In genomic region chr18:11114653-11115052, GRCh38 we compare ENCODE assay signal across 1 cellular context.
A peak's percentile ranks its signal among the peaks of the same experiment; 100 is the strongest.
TF ChIP-seq lines count a peak whose summit lies in the region.

No MANE protein-coding gene starts in this region.

TF ChIP-seq in HepG2, 621 proteins besides CTCF, POLR2A, EP300 and RAD21 (continued from another document):
- TF ChIP-seq PRDM15 (CRISPR knock-in tag; IDR thresholded peaks at IDR 0.05) = no peak
- TF ChIP-seq NKX3-1 (CRISPR knock-in tag; IDR thresholded peaks at IDR 0.05) = no peak
- no peak for TF ChIP-seq ZNF33A (CRISPR knock-in tag; IDR thresholded peaks at IDR 0.05; ENCODE audit: borderline replicate concordance)
- no peak for TF ChIP-seq HHEX (CRISPR knock-in tag; IDR thresholded peaks at IDR 0.05)
- peak; percentile 57 for TF ChIP-seq FOXA3 (CRISPR knock-in tag; IDR thresholded peaks at IDR 0.05)
- TF ChIP-seq DR1 (CRISPR knock-in tag; IDR thresholded peaks at IDR 0.05) = no peak
- no peak for TF ChIP-seq ZFP62 (CRISPR knock-in tag; IDR thresholded peaks at IDR 0.05)
- no peak for TF ChIP-seq THAP8 (CRISPR knock-in tag; IDR thresholded peaks at IDR 0.05; ENCODE audit: borderline replicate concordance)
- peak; percentile 62 for TF ChIP-seq FOSL2 (CRISPR knock-in tag; IDR thresholded peaks at IDR 0.05)
- no peak for TF ChIP-seq ZNF788 (CRISPR knock-in tag; IDR thresholded peaks at IDR 0.05; ENCODE audit: borderline replicate concordance)
- TF ChIP-seq ZNF792 (CRISPR knock-in tag; IDR thresholded peaks at IDR 0.05) = no peak
- TF ChIP-seq MED1 (CRISPR knock-in tag; IDR thresholded peaks at IDR 0.05) = 0 out of 2 replicates have a peak, but pooled peaks have one; percentile 13
- no peak for TF ChIP-seq ZNF564 (CRISPR knock-in tag; IDR thresholded peaks at IDR 0.05)
- TF ChIP-seq AKAP8 (CRISPR knock-in tag; IDR thresholded peaks at IDR 0.05) = no peak
- no peak for TF ChIP-seq FOXP1 (IDR thresholded peaks at IDR 0.05)
- peak; percentile 33; the same call in 1 of the 2 replicates for TF ChIP-seq FOXP1 (CRISPR knock-in tag; IDR thresholded peaks at IDR 0.05)
- no peak for TF ChIP-seq ZBTB25 (CRISPR knock-in tag; IDR thresholded peaks at IDR 0.05)
- TF ChIP-seq GFI1 (CRISPR knock-in tag; IDR thresholded peaks at IDR 0.05; ENCODE audit: borderline replicate concordance) = 0 out of 2 replicates have a peak, but pooled peaks have one; percentile 25
- peak; percentile 37; the same call in 1 of the 2 replicates for TF ChIP-seq FOXJ3 (CRISPR knock-in tag; IDR thresholded peaks at IDR 0.05; ENCODE audit: borderline replicate concordance)
- no peak for TF ChIP-seq FOXA1 (IDR thresholded peaks at IDR 0.05)
- TF ChIP-seq FOXA1 (CRISPR knock-in tag; IDR thresholded peaks at IDR 0.05) = peak; percentile 54
- no peak for TF ChIP-seq NFE2 (CRISPR knock-in tag; IDR thresholded peaks at IDR 0.05)
- TF ChIP-seq NCOR1 (IDR thresholded peaks at IDR 0.05; ENCODE audit: borderline replicate concordance, low read length) = no peak
- no peak for TF ChIP-seq SIN3A (IDR thresholded peaks at IDR 0.05; ENCODE audit: borderline replicate concordance, low read depth, low read length)
- TF ChIP-seq JUND (CRISPR knock-in tag; IDR thresholded peaks at IDR 0.05) = no peak
- TF ChIP-seq, protein P1, sequence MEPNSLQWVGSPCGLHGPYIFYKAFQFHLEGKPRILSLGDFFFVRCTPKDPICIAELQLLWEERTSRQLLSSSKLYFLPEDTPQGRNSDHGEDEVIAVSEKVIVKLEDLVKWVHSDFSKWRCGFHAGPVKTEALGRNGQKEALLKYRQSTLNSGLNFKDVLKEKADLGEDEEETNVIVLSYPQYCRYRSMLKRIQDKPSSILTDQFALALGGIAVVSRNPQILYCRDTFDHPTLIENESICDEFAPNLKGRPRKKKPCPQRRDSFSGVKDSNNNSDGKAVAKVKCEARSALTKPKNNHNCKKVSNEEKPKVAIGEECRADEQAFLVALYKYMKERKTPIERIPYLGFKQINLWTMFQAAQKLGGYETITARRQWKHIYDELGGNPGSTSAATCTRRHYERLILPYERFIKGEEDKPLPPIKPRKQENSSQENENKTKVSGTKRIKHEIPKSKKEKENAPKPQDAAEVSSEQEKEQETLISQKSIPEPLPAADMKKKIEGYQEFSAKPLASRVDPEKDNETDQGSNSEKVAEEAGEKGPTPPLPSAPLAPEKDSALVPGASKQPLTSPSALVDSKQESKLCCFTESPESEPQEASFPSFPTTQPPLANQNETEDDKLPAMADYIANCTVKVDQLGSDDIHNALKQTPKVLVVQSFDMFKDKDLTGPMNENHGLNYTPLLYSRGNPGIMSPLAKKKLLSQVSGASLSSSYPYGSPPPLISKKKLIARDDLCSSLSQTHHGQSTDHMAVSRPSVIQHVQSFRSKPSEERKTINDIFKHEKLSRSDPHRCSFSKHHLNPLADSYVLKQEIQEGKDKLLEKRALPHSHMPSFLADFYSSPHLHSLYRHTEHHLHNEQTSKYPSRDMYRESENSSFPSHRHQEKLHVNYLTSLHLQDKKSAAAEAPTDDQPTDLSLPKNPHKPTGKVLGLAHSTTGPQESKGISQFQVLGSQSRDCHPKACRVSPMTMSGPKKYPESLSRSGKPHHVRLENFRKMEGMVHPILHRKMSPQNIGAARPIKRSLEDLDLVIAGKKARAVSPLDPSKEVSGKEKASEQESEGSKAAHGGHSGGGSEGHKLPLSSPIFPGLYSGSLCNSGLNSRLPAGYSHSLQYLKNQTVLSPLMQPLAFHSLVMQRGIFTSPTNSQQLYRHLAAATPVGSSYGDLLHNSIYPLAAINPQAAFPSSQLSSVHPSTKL (CRISPR knock-in tag; IDR thresholded peaks at IDR 0.05) = peak; percentile 66
- TF ChIP-seq AGO1 (IDR thresholded peaks at IDR 0.05; ENCODE audit: low read depth, low read length, poor library complexity, severe bottlenecking) = no peak
- TF ChIP-seq ZNF589 (CRISPR knock-in tag; conservative IDR thresholded peaks at IDR 0.05) = no peak
- no peak for TF ChIP-seq ZNF326 (CRISPR knock-in tag; IDR thresholded peaks at IDR 0.05; ENCODE audit: borderline replicate concordance)
- TF ChIP-seq ZKSCAN8 (CRISPR knock-in tag; IDR thresholded peaks at IDR 0.05; ENCODE audit: borderline replicate concordance) = no peak
- TF ChIP-seq ZFP36L2 (CRISPR knock-in tag; IDR thresholded peaks at IDR 0.05) = no peak
- no peak for TF ChIP-seq ZNF160 (CRISPR knock-in tag; IDR thresholded peaks at IDR 0.05)
- no peak for TF ChIP-seq ZSCAN21 (CRISPR knock-in tag; IDR thresholded peaks at IDR 0.05; ENCODE audit: borderline replicate concordance)
- TF ChIP-seq ZNF292 (CRISPR knock-in tag; IDR thresholded peaks at IDR 0.05; ENCODE audit: borderline replicate concordance, low read depth) = no peak
- TF ChIP-seq POLR2G (IDR thresholded peaks at IDR 0.05; ENCODE audit: low read depth, low read length) = no peak
- no peak for TF ChIP-seq STAG1 (CRISPR knock-in tag; IDR thresholded peaks at IDR 0.05)
- TF ChIP-seq ZNF441 (CRISPR knock-in tag; IDR thresholded peaks at IDR 0.05; ENCODE audit: borderline replicate concordance) = no peak
- no peak for TF ChIP-seq TAF15 (IDR thresholded peaks at IDR 0.05; ENCODE audit: low read depth, low read length, poor library complexity, severe bottlenecking)
- no peak for TF ChIP-seq ZBTB33 (CRISPR knock-in tag; IDR thresholded peaks at IDR 0.05)
- TF ChIP-seq FOXK2 (IDR thresholded peaks at IDR 0.05) = no peak
- no peak for TF ChIP-seq JARID2 (CRISPR knock-in tag; IDR thresholded peaks at IDR 0.05; ENCODE audit: insufficient replicate concordance)
- TF ChIP-seq ISL2 (CRISPR knock-in tag; IDR thresholded peaks at IDR 0.05) = 0 out of 2 replicates have a peak, but pooled peaks have one; percentile 22
- TF ChIP-seq KLF6 (CRISPR knock-in tag; IDR thresholded peaks at IDR 0.05) = no peak
- TF ChIP-seq HMGXB4 (CRISPR knock-in tag; IDR thresholded peaks at IDR 0.05; ENCODE audit: borderline replicate concordance in 1 of 2, low read depth in 1 of 2) = no peak
- no peak for TF ChIP-seq ZNF670 (CRISPR knock-in tag; IDR thresholded peaks at IDR 0.05; ENCODE audit: borderline replicate concordance)
- TF ChIP-seq, protein P2, sequence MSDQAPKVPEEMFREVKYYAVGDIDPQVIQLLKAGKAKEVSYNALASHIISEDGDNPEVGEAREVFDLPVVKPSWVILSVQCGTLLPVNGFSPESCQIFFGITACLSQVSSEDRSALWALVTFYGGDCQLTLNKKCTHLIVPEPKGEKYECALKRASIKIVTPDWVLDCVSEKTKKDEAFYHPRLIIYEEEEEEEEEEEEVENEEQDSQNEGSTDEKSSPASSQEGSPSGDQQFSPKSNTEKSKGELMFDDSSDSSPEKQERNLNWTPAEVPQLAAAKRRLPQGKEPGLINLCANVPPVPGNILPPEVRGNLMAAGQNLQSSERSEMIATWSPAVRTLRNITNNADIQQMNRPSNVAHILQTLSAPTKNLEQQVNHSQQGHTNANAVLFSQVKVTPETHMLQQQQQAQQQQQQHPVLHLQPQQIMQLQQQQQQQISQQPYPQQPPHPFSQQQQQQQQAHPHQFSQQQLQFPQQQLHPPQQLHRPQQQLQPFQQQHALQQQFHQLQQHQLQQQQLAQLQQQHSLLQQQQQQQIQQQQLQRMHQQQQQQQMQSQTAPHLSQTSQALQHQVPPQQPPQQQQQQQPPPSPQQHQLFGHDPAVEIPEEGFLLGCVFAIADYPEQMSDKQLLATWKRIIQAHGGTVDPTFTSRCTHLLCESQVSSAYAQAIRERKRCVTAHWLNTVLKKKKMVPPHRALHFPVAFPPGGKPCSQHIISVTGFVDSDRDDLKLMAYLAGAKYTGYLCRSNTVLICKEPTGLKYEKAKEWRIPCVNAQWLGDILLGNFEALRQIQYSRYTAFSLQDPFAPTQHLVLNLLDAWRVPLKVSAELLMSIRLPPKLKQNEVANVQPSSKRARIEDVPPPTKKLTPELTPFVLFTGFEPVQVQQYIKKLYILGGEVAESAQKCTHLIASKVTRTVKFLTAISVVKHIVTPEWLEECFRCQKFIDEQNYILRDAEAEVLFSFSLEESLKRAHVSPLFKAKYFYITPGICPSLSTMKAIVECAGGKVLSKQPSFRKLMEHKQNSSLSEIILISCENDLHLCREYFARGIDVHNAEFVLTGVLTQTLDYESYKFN (CRISPR knock-in tag; conservative IDR thresholded peaks at IDR 0.05) = 0 out of 2 replicates have a peak, but pooled peaks have one; percentile 15
